ENCODE assay signal across 20 cellular contexts in the genomic region with DNA sequence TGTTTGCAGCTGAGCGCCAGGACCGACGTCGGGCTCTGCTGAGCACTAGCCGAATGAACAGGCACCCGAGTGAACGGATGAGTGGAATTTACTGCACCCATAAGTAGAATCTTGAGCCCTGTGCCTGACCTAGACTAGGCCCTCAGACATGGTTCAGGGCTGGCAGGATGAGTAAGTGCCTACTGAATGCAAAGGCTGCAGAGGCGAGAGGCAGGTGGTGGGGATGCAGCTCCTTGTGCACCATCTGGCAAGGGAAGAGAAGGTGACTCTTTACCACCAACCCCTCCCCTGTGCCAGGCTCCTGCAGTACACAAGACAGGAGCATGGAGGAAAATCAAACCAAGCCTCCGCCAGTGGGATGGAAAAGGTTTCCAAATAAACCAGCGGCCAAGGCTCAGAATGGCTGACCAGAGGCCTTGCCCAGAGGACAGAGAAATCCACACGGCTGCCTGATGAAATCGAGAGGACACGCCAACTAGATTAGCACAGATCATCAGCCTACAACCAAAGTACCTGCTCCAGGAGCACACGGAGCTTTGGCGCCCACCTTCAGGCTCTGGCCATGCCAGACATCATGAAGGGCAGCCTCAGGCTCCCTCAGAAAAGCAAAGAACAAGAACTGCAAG.
DNase-seq lines count a peak whose midpoint lies in the region; ATAC-seq, FAIRE-seq and TF ChIP-seq lines count a peak whose summit lies in the region.
"Had no signal": no experiment of that assay in that cellular context is flagged by ENCODE, and none has a peak within 500 bp of the region (broad histone marks: within the 10 kb centered on the region; RNA-seq: fewer than 3 reads in every experiment).

No MANE protein-coding gene starts in this region.

- H3K4me3 ChIP-seq in bronchial epithelial cell (ENCODE audit: low read depth, low read length): no peak overlapping the region
- no peak overlapping the region for H3K4me3 ChIP-seq in psoas muscle
- H3K4me3 ChIP-seq in breast epithelium: no peak overlapping the region
- no peak overlapping the region for H3K4me3 ChIP-seq in WERI-Rb-1 (ENCODE audit: low read depth, low read length)
- H3K4me3 ChIP-seq: lung, right atrium auricular region had no signal

- H3K36me3 ChIP-seq in bronchial epithelial cell (ENCODE audit: control insufficient read depth, insufficient read depth, low read length) (no peaks in the 10 kb centered on the region), psoas muscle (ENCODE audit: insufficient read depth in 1 of 2, low read depth in 1 of 2) (no peaks in the 10 kb centered on the region), breast epithelium (no peaks in the 10 kb centered on the region), WERI-Rb-1 (no peaks in the 10 kb centered on the region)
- H3K36me3 ChIP-seq: right atrium auricular region had no signal

- H3K27ac ChIP-seq in psoas muscle (no peak overlapping the region), breast epithelium (no peak overlapping the region), WERI-Rb-1 (no peak overlapping the region; the same call in 1 of the 2 replicates)
- H3K27ac ChIP-seq: right atrium auricular region had no signal

- 42 to 72% (median 56%) methylated on average over 15 of the region's 15 CpGs for WGBS in psoas muscle, 3 donors

- no peaks in the 10 kb centered on the region for H3K9me3 ChIP-seq in psoas muscle
- H3K9me3 ChIP-seq in breast epithelium: no peaks in the 10 kb centered on the region
- no peaks in the 10 kb centered on the region for H3K9me3 ChIP-seq in WERI-Rb-1 (ENCODE audit: severe bottlenecking)
- H3K9me3 ChIP-seq: right atrium auricular region had no signal

- FAIRE-seq in bronchial epithelial cell (lab: Jason Lieb, UNC): peak; percentile 55
- FAIRE-seq: endometrium, urothelium cell line had no signal

- DNase-seq in NCI-H1417 (lab: John Stamatoyannopoulos, UW) (peak in 2 of 3 experiments; percentile 47 to 76), NCI-H1417 treated with DMSO at 0.1 percent for 48 hours (lab: John Stamatoyannopoulos, UW) (no peak), NCI-H187 treated with DMSO at 0.1 percent for 48 hours (lab: John Stamatoyannopoulos, UW) (peak; percentile 67), bronchial epithelial cell (ENCODE audit: low read depth) (no peak), psoas muscle (peak in 1 of 2 donors; percentile 26), breast epithelium (ENCODE audit: low spot score in 2 of 2) (no peak), WERI-Rb-1 (no peak)
- DNase-seq in activated T-cell treated with anti-CD3 and anti-CD28 coated beads, Interleukin-2, amount 50 U/mL, for 1 hour: no peak
- DNase-seq: 8988T; activated naive CD8-positive, alpha-beta T cell treated with anti-CD3 and anti-CD28 coated beads, Interleukin-2, amount 10 ng/mL, durations not matched to agents 7 days and 5 days; HFFc6; Karpas-422; NCI-H1048; NCI-H2227 treated with DMSO at 0.1 percent for 48 hours; NK-92 treated with Interleukin-12 subunit alpha and Interleukin-12 subunit beta, amount 100 ng/mL, for 24 hours; stimulated activated CD4-positive, alpha-beta T cell treated with anti-CD3 and anti-CD28 coated beads, Interleukin-15, amount 100 ng/mL, for 24 hours had no signal

- H3K27me3 ChIP-seq in bronchial epithelial cell (ENCODE audit: control insufficient read depth, insufficient read depth, low read length) (no peaks in the 10 kb centered on the region), psoas muscle (ENCODE audit: insufficient read depth in 3 of 3, low read length in 2 of 3) (no peaks in the 10 kb centered on the region), breast epithelium (no peaks in the 10 kb centered on the region), WERI-Rb-1 (ENCODE audit: insufficient read depth, low read depth, severe bottlenecking) (no peaks in the 10 kb centered on the region)
- H3K27me3 ChIP-seq: right atrium auricular region had no signal

- no peak for TF ChIP-seq POLR2A in breast epithelium (IDR thresholded peaks at IDR 0.05)

- no peaks in the 10 kb centered on the region for H3K4me1 ChIP-seq in psoas muscle
- no peaks in the 10 kb centered on the region for H3K4me1 ChIP-seq in breast epithelium
- H3K4me1 ChIP-seq: right atrium auricular region had no signal

- intact Hi-C loops in psoas muscle (cut with DNase I) (loop anchor here in 1 of 2 donors (5.0 kb wide), 2 partner anchors 123 to 437 kb away; no protein-coding TSS in a partner anchor), breast epithelium (cut with DNase I; ENCODE audit: low total_unique reads) (no loop called here)

- TF ChIP-seq CTCF in bronchial epithelial cell (IDR thresholded peaks at IDR 0.05; ENCODE audit: insufficient read depth, low read length, severe bottlenecking): no peak
- no peak for TF ChIP-seq CTCF in psoas muscle (IDR thresholded peaks at IDR 0.05)
- TF ChIP-seq CTCF in breast epithelium (IDR thresholded peaks at IDR 0.05): no peak
- TF ChIP-seq CTCF in WERI-Rb-1 (IDR thresholded peaks at IDR 0.05; ENCODE audit: low read depth, low read length): no peak

- ATAC-seq in psoas muscle: peak; percentile 40 to 52 (median 46)

Comparison
In these comparisons a context has a peak if more than half of its experiments do, and no peak if none do; other contexts are left out.
1. DNase-seq: peak in NCI-H1417 (2 of 3) and NCI-H187 treated with DMSO at 0.1 percent for 48 hours (single experiment); none in NCI-H1417 treated with DMSO at 0.1 percent for 48 hours (single experiment), bronchial epithelial cell (single experiment), breast epithelium (0 of 2), WERI-Rb-1 (single experiment) and activated T-cell treated with anti-CD3 and anti-CD28 coated beads, Interleukin-2, amount 50 U/mL, for 1 hour (single experiment).